ENCODE assay signal across 11 cellular contexts in the genomic region with DNA sequence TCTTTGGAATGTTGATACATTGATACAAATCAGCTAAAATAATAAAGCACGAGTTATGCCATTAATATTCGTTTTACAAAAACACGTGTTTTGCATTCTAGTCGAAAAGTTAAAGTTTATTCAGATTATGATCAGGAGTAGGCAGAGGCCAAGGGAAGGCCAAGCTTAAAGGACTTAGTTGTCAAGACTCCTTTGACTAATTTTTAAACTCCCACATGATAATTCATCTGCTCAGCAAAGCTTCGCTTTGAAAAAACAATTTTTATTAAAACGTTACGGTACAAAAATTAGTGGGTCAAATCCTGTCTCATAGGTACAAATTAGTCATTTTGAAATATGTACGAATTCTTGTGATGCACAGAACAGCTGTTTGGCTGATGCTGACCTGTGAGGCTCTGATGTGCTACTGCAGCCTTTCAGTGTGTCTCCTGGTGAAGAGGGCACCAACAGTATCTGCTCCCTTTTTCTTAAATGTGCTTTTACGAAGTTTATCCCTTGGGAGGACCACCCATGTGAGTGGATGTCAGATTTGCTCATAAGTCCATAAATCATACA.
DNase-seq lines count a peak whose midpoint lies in the region; ATAC-seq and FAIRE-seq lines count a peak whose summit lies in the region.
"Had no signal": no experiment of that assay in that cellular context is flagged by ENCODE, and none has a peak within 500 bp of the region (broad histone marks: within the 10 kb centered on the region; RNA-seq: fewer than 3 reads in every experiment).

No MANE protein-coding gene starts in this region.

- DNase-seq in middle frontal gyrus (ENCODE audit: extremely low spot score, low spot score) (no peak), ecto neural progenitor cell (ENCODE audit: low spot score) (no peak)
- DNase-seq: effector CD4-positive, alpha-beta T cell; head of caudate nucleus; mesenchymal stem cell; NCI-H526 had no signal

- FAIRE-seq in endometrium (lab: Jason Lieb, UNC) = peak; percentile 80

- peak; percentile 82 for ATAC-seq in GM18868 (IDR thresholded peaks at IDR 0.05; ENCODE audit: unreplicated experiment)
- peak; percentile 50 for ATAC-seq in GM21515 (IDR thresholded peaks at IDR 0.05; ENCODE audit: unreplicated experiment)
- peak; percentile 37 for ATAC-seq in HG03097 (IDR thresholded peaks at IDR 0.05; ENCODE audit: low FRiP score, unreplicated experiment)
- ATAC-seq in GM21526 (IDR thresholded peaks at IDR 0.05; ENCODE audit: low FRiP score, unreplicated experiment) = no peak
